10 cellular contexts compared by ENCODE assay signal in the genomic region with DNA sequence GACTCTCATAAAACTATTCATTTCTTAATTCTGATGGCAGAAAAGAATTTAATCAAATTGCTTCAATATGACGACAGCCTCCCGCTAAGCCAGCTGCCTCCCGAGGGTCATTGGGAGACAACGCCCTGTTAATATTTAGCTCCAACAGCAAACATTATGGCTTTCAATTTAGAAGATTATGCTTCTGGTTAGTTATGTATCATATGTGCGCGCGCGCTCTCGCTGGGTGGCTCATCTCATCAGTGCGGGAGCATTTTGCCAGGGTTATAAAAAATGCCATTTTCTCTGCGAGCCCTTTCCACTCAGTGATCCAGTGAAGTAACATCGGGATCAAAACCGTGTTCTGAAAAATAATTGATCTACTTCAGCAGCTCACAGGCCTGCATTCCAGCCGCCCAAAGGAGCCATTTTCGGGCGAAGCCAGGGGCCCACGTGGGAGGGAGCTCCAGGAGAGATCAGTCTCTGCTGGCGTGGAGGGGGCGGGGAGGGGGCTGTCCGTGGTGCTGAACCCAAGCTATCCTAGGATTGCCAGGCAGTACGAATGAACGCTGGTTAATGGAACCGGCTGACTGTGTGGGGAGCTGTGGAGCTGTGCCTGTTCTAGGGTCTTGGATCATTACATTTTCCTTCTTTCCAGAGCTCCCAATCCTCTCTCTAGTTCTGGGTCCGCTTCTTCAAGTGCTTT.
DNase-seq lines count a peak whose midpoint lies in the region; TF ChIP-seq lines count a peak whose summit lies in the region.
"Had no signal": no experiment of that assay in that cellular context is flagged by ENCODE, and none has a peak within 500 bp of the region (broad histone marks: within the 10 kb centered on the region; RNA-seq: fewer than 3 reads in every experiment).

No MANE protein-coding gene starts in this region.

- no peaks in the 10 kb centered on the region for H3K36me3 Mint-ChIP-seq in activated CD4-positive, alpha-beta T cell treated with anti-CD3 and anti-CD28 coated beads, Interleukin-2, amount 10 ng/mL, durations not matched to agents 7 days and 5 days (ENCODE audit: low read depth)
- H3K36me3 Mint-ChIP-seq: CD4-positive, CD25-positive, alpha-beta regulatory T cell had no signal

- H3K9me3 Mint-ChIP-seq in activated CD4-positive, alpha-beta T cell treated with anti-CD3 and anti-CD28 coated beads, Interleukin-2, amount 10 ng/mL, durations not matched to agents 7 days and 5 days: no peaks in the 10 kb centered on the region

- POLR2A ChIA-PET in activated CD4-positive, alpha-beta T cell treated with anti-CD3 and anti-CD28 coated beads, Interleukin-2, amount 10 ng/mL, durations not matched to agents 7 days and 5 days (lab: Charles Lee): no interaction called here

- H3K27me3 Mint-ChIP-seq in activated CD4-positive, alpha-beta T cell treated with anti-CD3 and anti-CD28 coated beads, Interleukin-2, amount 10 ng/mL, durations not matched to agents 7 days and 5 days: peaks cover 16% of the 10 kb centered on the region

- no peaks in the 10 kb centered on the region for H3K4me1 ChIP-seq in effector memory CD4-positive, alpha-beta T cell (ENCODE audit: control insufficient read depth, insufficient read depth, low read length, poor library complexity, severe bottlenecking)

- H3K27ac ChIP-seq in effector memory CD4-positive, alpha-beta T cell (ENCODE audit: insufficient read depth, low read length, poor library complexity, severe bottlenecking): no peak overlapping the region

- no peak overlapping the region for H3K4me3 ChIP-seq in epithelial cell of esophagus (ENCODE audit: low read length)
- no peak overlapping the region for H3K4me3 ChIP-seq in effector memory CD4-positive, alpha-beta T cell (ENCODE audit: insufficient read depth, low read depth, low read length, poor library complexity, severe bottlenecking)

- H3K4me3 Mint-ChIP-seq in activated CD4-positive, alpha-beta T cell treated with anti-CD3 and anti-CD28 coated beads, Interleukin-2, amount 10 ng/mL, durations not matched to agents 7 days and 5 days: no peak overlapping the region
- H3K4me3 Mint-ChIP-seq: CD4-positive, CD25-positive, alpha-beta regulatory T cell had no signal

- H3K27ac Mint-ChIP-seq in activated CD4-positive, alpha-beta T cell treated with anti-CD3 and anti-CD28 coated beads, Interleukin-2, amount 10 ng/mL, durations not matched to agents 7 days and 5 days: no peak overlapping the region
- H3K27ac Mint-ChIP-seq: CD4-positive, CD25-positive, alpha-beta regulatory T cell had no signal

- H3K4me1 Mint-ChIP-seq in activated CD4-positive, alpha-beta T cell treated with anti-CD3 and anti-CD28 coated beads, Interleukin-2, amount 10 ng/mL, durations not matched to agents 7 days and 5 days: no peaks in the 10 kb centered on the region
- H3K4me1 Mint-ChIP-seq: CD4-positive, CD25-positive, alpha-beta regulatory T cell had no signal

- peak; percentile 20 for DNase-seq in activated CD4-positive, alpha-beta T cell treated with anti-CD3 and anti-CD28 coated beads, Interleukin-2, amount 10 ng/mL, durations not matched to agents 7 days and 5 days
- no peak for DNase-seq in activated CD4-positive, alpha-beta T cell treated with anti-CD3 and anti-CD28 coated beads, Interleukin-2, amount 50 U/mL, for 1 hour
- DNase-seq in NCI-H82 treated with DMSO at 0.1 percent for 48 hours (lab: John Stamatoyannopoulos, UW; ENCODE audit: unreplicated experiment) (peak; percentile 37), epithelial cell of esophagus (ENCODE audit: low read depth) (peak; percentile 15), NCI-H2196 (lab: John Stamatoyannopoulos, UW; ENCODE audit: unreplicated experiment) (no peak), GDM1 (lab: John Stamatoyannopoulos, UW) (no peak)
- peak; percentile 6 for DNase-seq in stimulated activated CD4-positive, alpha-beta T cell treated with anti-CD3 and anti-CD28 coated beads, Interleukin-1b, Interleukin-23, amount 100 ng/mL, for 48 hours
- DNase-seq in effector memory CD4-positive, alpha-beta T cell: no peak
- DNase-seq: CD4-positive, CD25-positive, alpha-beta regulatory T cell; effector CD4-positive, alpha-beta T cell had no signal

- no peak for TF ChIP-seq CTCF in epithelial cell of esophagus (IDR thresholded peaks at IDR 0.05; ENCODE audit: insufficient read depth, low read depth, low read length, missing control alignments)

- no peaks in the 10 kb centered on the region for H3K36me3 ChIP-seq in effector memory CD4-positive, alpha-beta T cell (ENCODE audit: control insufficient read depth, insufficient read depth, low read length)

- CTCF ChIA-PET in activated CD4-positive, alpha-beta T cell treated with anti-CD3 and anti-CD28 coated beads, Interleukin-2, amount 10 ng/mL, durations not matched to agents 7 days and 5 days (lab: Charles Lee): no interaction called here

- H3K27me3 ChIP-seq in effector memory CD4-positive, alpha-beta T cell (replicated peaks; ENCODE audit: control insufficient read depth, insufficient read depth, low read length, poor library complexity, severe bottlenecking): no peaks in the 10 kb centered on the region

- no peaks in the 10 kb centered on the region for H3K9me3 ChIP-seq in effector memory CD4-positive, alpha-beta T cell (ENCODE audit: control insufficient read depth, low read length)

Comparison
In these comparisons a context has a peak if more than half of its experiments do, and no peak if none do; other contexts are left out.
1. DNase-seq: peak in activated CD4-positive, alpha-beta T cell treated with anti-CD3 and anti-CD28 coated beads, Interleukin-2, amount 10 ng/mL, durations not matched to agents 7 days and 5 days (single experiment), NCI-H82 treated with DMSO at 0.1 percent for 48 hours (single experiment), epithelial cell of esophagus (single experiment) and stimulated activated CD4-positive, alpha-beta T cell treated with anti-CD3 and anti-CD28 coated beads, Interleukin-1b, Interleukin-23, amount 100 ng/mL, for 48 hours (single experiment); none in activated CD4-positive, alpha-beta T cell treated with anti-CD3 and anti-CD28 coated beads, Interleukin-2, amount 50 U/mL, for 1 hour (single experiment), effector memory CD4-positive, alpha-beta T cell (0 of 3), NCI-H2196 (single experiment) and GDM1 (single experiment).